ENCODE assay signal across 8 cellular contexts in the genomic region with DNA sequence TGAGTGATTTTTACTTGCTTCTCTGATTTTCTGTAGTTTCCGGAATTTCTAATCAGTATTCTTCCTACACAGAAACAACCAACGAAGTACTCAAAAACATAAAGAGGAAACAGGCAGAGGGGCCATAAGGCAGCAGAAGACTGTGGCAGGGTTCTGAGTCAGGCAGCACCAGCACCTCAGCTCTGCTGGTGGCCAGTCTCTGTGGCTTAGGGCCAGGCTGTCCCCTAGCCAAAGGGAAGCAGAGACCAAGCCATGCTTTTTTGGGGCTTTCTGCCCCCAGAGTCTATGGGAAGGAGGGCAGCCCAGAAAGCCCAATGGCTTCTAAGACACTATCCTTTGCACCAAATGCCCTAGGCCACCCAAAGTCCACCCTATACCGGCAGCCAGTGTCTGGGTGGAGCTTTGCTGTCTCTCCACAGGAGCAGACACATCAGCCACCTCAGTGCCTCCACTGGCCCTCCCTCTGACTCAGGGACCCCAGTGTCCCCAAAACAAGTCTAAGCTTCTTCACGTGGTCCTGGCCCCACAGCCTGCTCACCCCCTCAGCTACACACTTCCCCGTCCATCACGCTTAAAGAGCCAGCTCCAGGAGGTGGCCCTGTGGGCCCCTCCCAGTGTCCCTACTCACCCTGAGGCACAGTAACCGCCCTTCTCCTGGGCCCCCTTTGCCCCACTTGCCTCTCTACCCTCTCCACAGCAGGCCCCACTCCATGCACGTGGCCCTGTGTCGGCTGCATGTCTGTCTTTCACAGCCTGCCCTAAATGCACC. TPM values are rescaled to one million over a fixed set of nuclear protein-coding genes. Genes with fewer than 3 reads are reported as not detected.
DNase-seq lines count a peak whose midpoint lies in the region; ATAC-seq and TF ChIP-seq lines count a peak whose summit lies in the region.

No MANE protein-coding gene starts in this region.

- peak overlapping the region; percentile 18 for H3K4me3 Mint-ChIP-seq in T-helper 1 cell treated with Interleukin-12 subunit alpha and Interleukin-12 subunit beta and Interleukin-4 antibody, amounts not matched to agents 30 μg/mL and 1 μg/mL, for 36 hours
- no peak overlapping the region for H3K4me3 Mint-ChIP-seq in glutamatergic neuron (ENCODE audit: unreplicated experiment)

- peaks cover 65% of the 10 kb centered on the region for H3K4me1 Mint-ChIP-seq in T-helper 1 cell treated with Interleukin-12 subunit alpha and Interleukin-12 subunit beta and Interleukin-4 antibody, amounts not matched to agents 30 μg/mL and 1 μg/mL, for 36 hours (ENCODE audit: low read depth)
- peaks cover 19% of the 10 kb centered on the region for H3K4me1 Mint-ChIP-seq in glutamatergic neuron (ENCODE audit: low read depth, unreplicated experiment)

- peaks cover 27% of the 10 kb centered on the region for H3K36me3 Mint-ChIP-seq in T-helper 1 cell treated with Interleukin-12 subunit alpha and Interleukin-12 subunit beta and Interleukin-4 antibody, amounts not matched to agents 30 μg/mL and 1 μg/mL, for 36 hours (ENCODE audit: low read depth)
- no peaks in the 10 kb centered on the region for H3K36me3 Mint-ChIP-seq in glutamatergic neuron (ENCODE audit: unreplicated experiment)

- H3K27me3 Mint-ChIP-seq in T-helper 1 cell treated with Interleukin-12 subunit alpha and Interleukin-12 subunit beta and Interleukin-4 antibody, amounts not matched to agents 30 μg/mL and 1 μg/mL, for 36 hours (ENCODE audit: low read depth): no peaks in the 10 kb centered on the region
- H3K27me3 Mint-ChIP-seq in glutamatergic neuron (ENCODE audit: unreplicated experiment): no peaks in the 10 kb centered on the region

- TF ChIP-seq POLR2A in testis (IDR thresholded peaks at IDR 0.05): no peak

- H3K36me3 ChIP-seq in adipocyte (ENCODE audit: control insufficient read depth, insufficient read depth, low read length, severe bottlenecking): peaks cover 25% of the 10 kb centered on the region
- peaks cover 13% of the 10 kb centered on the region for H3K36me3 ChIP-seq in lower lobe of right lung
- H3K36me3 ChIP-seq in testis (ENCODE audit: low read depth, missing control alignments): no peaks in the 10 kb centered on the region

- ATAC-seq in lower lobe of right lung: peak; percentile 2 to 46

- no peak overlapping the region for H3K9ac ChIP-seq in adipocyte (ENCODE audit: low read length)

- TF ChIP-seq CTCF in lower lobe of right lung (IDR thresholded peaks at IDR 0.05) (no peak), testis (IDR thresholded peaks at IDR 0.05) (no peak), glutamatergic neuron (IDR thresholded peaks at IDR 0.05; ENCODE audit: partially characterized antibody, unreplicated experiment) (no peak)

- peak overlapping the region; percentile 45 for H3K27ac Mint-ChIP-seq in T-helper 1 cell treated with Interleukin-12 subunit alpha and Interleukin-12 subunit beta and Interleukin-4 antibody, amounts not matched to agents 30 μg/mL and 1 μg/mL, for 36 hours
- no peak overlapping the region for H3K27ac Mint-ChIP-seq in glutamatergic neuron (ENCODE audit: unreplicated experiment)

- peaks cover 12% of the 10 kb centered on the region for H3K9me3 Mint-ChIP-seq in T-helper 1 cell treated with Interleukin-12 subunit alpha and Interleukin-12 subunit beta and Interleukin-4 antibody, amounts not matched to agents 30 μg/mL and 1 μg/mL, for 36 hours
- H3K9me3 Mint-ChIP-seq in glutamatergic neuron (ENCODE audit: unreplicated experiment): peaks cover 6% of the 10 kb centered on the region

- no peak overlapping the region for H3K4me3 ChIP-seq in adipocyte (ENCODE audit: low read length)
- peak overlapping the region; percentile 2 for H3K4me3 ChIP-seq in lower lobe of right lung
- no peak overlapping the region for H3K4me3 ChIP-seq in testis

- DNase-seq in T-helper 1 cell (no peak), adipocyte (ENCODE audit: low read depth) (peak; percentile 5), lower lobe of right lung (peak; percentile 73), testis (no peak), midbrain (lab: John Stamatoyannopoulos, UW) (no peak), NCI-H1436 treated with DMSO at 0.1 percent for 48 hours (lab: John Stamatoyannopoulos, UW) (no peak), glutamatergic neuron (no peak)

- H3K27me3 ChIP-seq in adipocyte (replicated peaks; ENCODE audit: control insufficient read depth, insufficient read depth, low read length) (no peaks in the 10 kb centered on the region), lower lobe of right lung (ENCODE audit: low read depth) (no peaks in the 10 kb centered on the region), testis (no peaks in the 10 kb centered on the region)

- intact Hi-C loops in lower lobe of right lung (cut with DNase I): no loop called here
- intact Hi-C loops in testis (cut with DNase I; ENCODE audit: low total_unique reads): no loop called here

- H3K4me1 ChIP-seq in adipocyte (ENCODE audit: control insufficient read depth, insufficient read depth, low read length): peaks cover 56% of the 10 kb centered on the region
- H3K4me1 ChIP-seq in lower lobe of right lung: peaks cover 98% of the 10 kb centered on the region
- H3K4me1 ChIP-seq in testis: peaks cover 59% of the 10 kb centered on the region

- H3K27ac ChIP-seq in lower lobe of right lung (peak overlapping the region; percentile 85), testis (peak overlapping the region; percentile 32 to 47)

- WGBS in testis, 2 donors: 83 to 88% methylated on average over 8 to 9 of the region's 9 CpGs

- H3K9me3 ChIP-seq in adipocyte (ENCODE audit: control insufficient read depth, low read length): no peaks in the 10 kb centered on the region
- H3K9me3 ChIP-seq in lower lobe of right lung: no peaks in the 10 kb centered on the region
- H3K9me3 ChIP-seq in testis: no peaks in the 10 kb centered on the region

RNA-seq across cellular contexts. Expression of a gene that starts 46.2 kb away (rescaled TPM):
- 42.9 TPM for total RNA-seq in lower lobe of right lung
- 10 to 100 TPM; 59.6 to 66.6 TPM for total RNA-seq in testis
- 43.3 TPM for polyA plus RNA-seq in testis (ENCODE audit: insufficient read depth, low read depth, low replicate concordance)
- 41.4 TPM for total RNA-seq in glutamatergic neuron (ENCODE audit: unreplicated experiment)

RNA-seq across cellular contexts. Expression of a gene that starts 49.1 kb away (rescaled TPM):
- total RNA-seq in lower lobe of right lung: 97.0 TPM
- total RNA-seq in testis: 10 to 100 TPM; 40.2 to 44.8 TPM
- 16.2 TPM for polyA plus RNA-seq in testis (ENCODE audit: insufficient read depth, low read depth, low replicate concordance)
- 38.0 TPM for total RNA-seq in glutamatergic neuron (ENCODE audit: unreplicated experiment)

RNA-seq across cellular contexts. Expression of a gene that starts 52.8 kb away (rescaled TPM):
- 14.5 TPM for total RNA-seq in lower lobe of right lung
- total RNA-seq in testis: 10 to 100 TPM in 1 of 2 donors, 1 to 10 TPM in 1; 8.4 to 11.3 TPM
- polyA plus RNA-seq in testis (ENCODE audit: insufficient read depth, low read depth, low replicate concordance): 10.2 TPM
- 0.29 TPM for total RNA-seq in glutamatergic neuron (ENCODE audit: unreplicated experiment)

Comparison
In these comparisons a context has a peak if more than half of its experiments do, and no peak if none do; other contexts are left out.
1. DNase-seq: peak in adipocyte (single experiment) and lower lobe of right lung (single experiment); none in T-helper 1 cell (0 of 5), testis (single experiment), midbrain (single experiment), NCI-H1436 treated with DMSO at 0.1 percent for 48 hours (single experiment) and glutamatergic neuron (single experiment).